ENCODE assay signal across 8 cellular contexts in genomic region chr9:133030317-133031129, GRCh38. TPM values are rescaled to one million over a fixed set of nuclear protein-coding genes. Genes with fewer than 3 reads are reported as not detected.
DNase-seq lines count a peak whose midpoint lies in the region; ATAC-seq, FAIRE-seq and TF ChIP-seq lines count a peak whose summit lies in the region.

GTF3C5 (plus strand) TSS chr9:133030997; CDS start chr9:133031012, 15 bp downstream.

- H3K4me1 ChIP-seq in body of pancreas = peaks cover 38% of the 10 kb centered on the region

- TF ChIP-seq POLR2A in body of pancreas (IDR thresholded peaks at IDR 0.05) = peak; percentile 19 to 79 (median 70)

- peak; percentile 98 for DNase-seq in NCI-H2107 treated with DMSO at 0.1 percent for 48 hours (lab: John Stamatoyannopoulos, UW; ENCODE audit: unreplicated experiment)
- peak; percentile 92 to 97 (median 94) for DNase-seq in body of pancreas
- DNase-seq in iPS DF 19.7 (ENCODE audit: low read depth, low spot score) = peak; percentile 98
- DNase-seq in sciatic nerve (ENCODE audit: low spot score) = peak; percentile 94

- peak; percentile 97 for ATAC-seq in GM18520 (IDR thresholded peaks at IDR 0.05; ENCODE audit: unreplicated experiment)
- ATAC-seq in HG03064 (IDR thresholded peaks at IDR 0.05; ENCODE audit: low read depth, unreplicated experiment) = peak; percentile 82
- peak; percentile 99 for ATAC-seq in body of pancreas
- peak; percentile 99 for ATAC-seq in sciatic nerve

- no peaks in the 10 kb centered on the region for H3K9me3 ChIP-seq in body of pancreas

- H3K27ac ChIP-seq in 22Rv1 = peak within 1 kb of the TSS; percentile 75
- peak within 1 kb of the TSS; percentile 72 to 94 (median 84) for H3K27ac ChIP-seq in body of pancreas

- H3K4me3 ChIP-seq in body of pancreas = peak within 1 kb of the TSS; percentile 55 to 81

- WGBS in body of pancreas, 2 donors = 0 to 2% methylated on average over 28 to 62 of the region's 63 CpGs

- intact Hi-C loops in body of pancreas (cut with DNase I) = loop anchor here (10.0 kb wide), 1 partner anchor 304 kb away; the partner anchor contains the start of gene SURF6
- intact Hi-C loops in sciatic nerve (cut with DNase I) = no loop called here

- no peaks in the 10 kb centered on the region for H3K27me3 ChIP-seq in body of pancreas

- H3K36me3 ChIP-seq in body of pancreas (replicated peaks in 1 of 2; ENCODE audit: insufficient read depth in 1 of 2, low read depth in 2 of 2) = no peaks in the 10 kb centered on the region

- FAIRE-seq in TTC549 (lab: Jason Lieb, UNC) = peak; percentile 97

- TF ChIP-seq CTCF in 22Rv1 (IDR thresholded peaks at IDR 0.05) (no peak), body of pancreas (IDR thresholded peaks at IDR 0.05) (peak in 4 of 7 experiments; percentile 18 to 39 (median 26))

RNA-seq across cellular contexts. Expression of gene GTF3C5, which starts in this region (rescaled TPM):
- 10 to 100 TPM; 43.1 to 57.7 TPM for total RNA-seq in body of pancreas
- total RNA-seq in sciatic nerve = 45.2 TPM

Comparison
In these comparisons a context has a peak if more than half of its experiments do, and no peak if none do; other contexts are left out.
1. Peak in every context shown above with its lines: DNase-seq, ATAC-seq, H3K4me3 ChIP-seq and H3K27ac ChIP-seq.